Comparison of ENCODE assay signal across 31 cellular contexts in genomic region chr19:30605333-30605732, GRCh38.
DNase-seq lines count a peak whose midpoint lies in the region; ATAC-seq, FAIRE-seq and TF ChIP-seq lines count a peak whose summit lies in the region.
"Had no signal": no experiment of that assay in that cellular context is flagged by ENCODE, and none has a peak within 500 bp of the region (broad histone marks: within the 10 kb centered on the region; RNA-seq: fewer than 3 reads in every experiment).

No MANE protein-coding gene starts in this region.

- no peak overlapping the region for H3K4me2 ChIP-seq in A549
- H3K4me2 ChIP-seq: BLaER1; BLaER1 treated with 17β-estradiol and CSF1 and Interleukin-3, amounts not matched to agents 10 nM and 100 nM had no signal

- CTCF ChIA-PET in A549 (lab: Yijun Ruan, JAX) (interaction anchor here (1.4 to 2.5 kb wide), 2 partner anchors 61 to 64 kb away, joined by 4 to 13 read pairs; no protein-coding TSS in a partner anchor), HEK293 (lab: Yijun Ruan, JAX) (interaction anchor here (0.6 to 1.5 kb wide), 2 partner anchors 25 to 45 kb away, joined by 3 read pairs; no protein-coding TSS in a partner anchor)

- no peak for TF ChIP-seq RAD21 in A549 (conservative IDR thresholded peaks at IDR 0.05 in 1 of 2, IDR thresholded peaks at IDR 0.05 in 1 of 2)

- TF ChIP-seq POLR2A in A549 (IDR thresholded peaks at IDR 0.05; ENCODE audit: low read length): no peak
- no peak for TF ChIP-seq POLR2A in esophagus muscularis mucosa (IDR thresholded peaks at IDR 0.05; ENCODE audit: low read depth)

- peak; percentile 78 for FAIRE-seq in A549 (lab: Jason Lieb, UNC)
- FAIRE-seq: D721Med had no signal

- POLR2A ChIA-PET in A549 (lab: Yijun Ruan, JAX): no interaction called here
- POLR2A ChIA-PET in HEK293 (lab: Yijun Ruan, JAX): no interaction called here

- no peak overlapping the region for H3K27ac ChIP-seq in right atrium auricular region
- H3K27ac ChIP-seq in right cardiac atrium (ENCODE audit: low read length): no peak overlapping the region
- no peak overlapping the region for H3K27ac ChIP-seq in A549
- no peak overlapping the region for H3K27ac ChIP-seq in HEK293 (ENCODE audit: extremely low read depth, low read depth, low read length)
- no peak overlapping the region for H3K27ac ChIP-seq in esophagus muscularis mucosa (replicated peaks in 1 of 4)
- H3K27ac ChIP-seq in aorta (ENCODE audit: low read depth in 1 of 2, low read length in 2 of 2): no peak overlapping the region
- H3K27ac ChIP-seq: 22Rv1; BLaER1; BLaER1 treated with 17β-estradiol and CSF1 and Interleukin-3, amounts not matched to agents 10 nM and 100 nM; C4-2B had no signal

- H3K36me3 ChIP-seq in right atrium auricular region: no peaks in the 10 kb centered on the region
- H3K36me3 ChIP-seq in HEK293 (ENCODE audit: control insufficient read depth in 2 of 2, insufficient read depth in 1 of 2, low read length in 2 of 2): no peaks in the 10 kb centered on the region; a peak in 1 of 3 replicates
- H3K36me3 ChIP-seq in esophagus muscularis mucosa: no peaks in the 10 kb centered on the region
- H3K36me3 ChIP-seq in aorta (ENCODE audit: control insufficient read depth in 1 of 2, insufficient read depth in 2 of 2, low read length in 1 of 2): no peaks in the 10 kb centered on the region
- H3K36me3 ChIP-seq: BE2C; BLaER1; BLaER1 treated with 17β-estradiol and CSF1 and Interleukin-3, amounts not matched to agents 10 nM and 100 nM had no signal

- DNase-seq in right atrium auricular region (ENCODE audit: low spot score) (peak; percentile 13), right cardiac atrium (no peak), A549 (ENCODE audit: low read depth in 1 of 2, low spot score in 1 of 2) (no peak), esophagus muscularis mucosa (ENCODE audit: extremely low spot score) (peak; percentile 4), aorta (no peak), DMS 273 treated with DMSO at 0.1 percent for 48 hours (lab: John Stamatoyannopoulos, UW) (no peak)
- DNase-seq: 8988T; ACHN; AML-193; BE2C; Caco-2; Calu3; CD4-positive, alpha-beta memory T cell; CD4-positive, alpha-beta T cell; CD4-positive, CD25-positive, alpha-beta regulatory T cell; CD8-positive, alpha-beta memory T cell; CD8-positive, alpha-beta T cell; COR-L47; DMS153; DMS53; DMS79; DMS79 treated with DMSO at 0.1 percent for 48 hours; DND-41; EL had no signal

- H3K9me3 ChIP-seq in right atrium auricular region (no peaks in the 10 kb centered on the region), right cardiac atrium (ENCODE audit: control insufficient read depth, low read length) (no peaks in the 10 kb centered on the region), A549 (no peaks in the 10 kb centered on the region), HEK293 (ENCODE audit: control insufficient read depth, insufficient read depth, low read depth, low read length) (no peaks in the 10 kb centered on the region; the same call in 1 of the 2 replicates), esophagus muscularis mucosa (no peaks in the 10 kb centered on the region), aorta (ENCODE audit: control insufficient read depth, low read length) (no peaks in the 10 kb centered on the region)
- H3K9me3 ChIP-seq: BE2C; BLaER1; BLaER1 treated with 17β-estradiol and CSF1 and Interleukin-3, amounts not matched to agents 10 nM and 100 nM; Caco-2 had no signal

- no peak for TF ChIP-seq CTCF in right atrium auricular region (IDR thresholded peaks at IDR 0.05)
- TF ChIP-seq CTCF in A549 (IDR thresholded peaks at IDR 0.05): no peak
- TF ChIP-seq CTCF in HEK293 (tag by site-specific recombination; IDR thresholded peaks at IDR 0.05): no peak
- TF ChIP-seq CTCF in esophagus muscularis mucosa (IDR thresholded peaks at IDR 0.05): no peak

- H3K27me3 ChIP-seq in right atrium auricular region (no peaks in the 10 kb centered on the region), right cardiac atrium (ENCODE audit: control insufficient read depth, insufficient read depth) (no peaks in the 10 kb centered on the region), esophagus muscularis mucosa (peaks cover 0 to 14% (median 0%) of the 10 kb centered on the region in 4 donors), aorta (ENCODE audit: control insufficient read depth in 1 of 2, insufficient read depth in 2 of 2, low read length in 1 of 2) (no peaks in the 10 kb centered on the region)
- H3K27me3 ChIP-seq: BE2C; BLaER1; BLaER1 treated with 17β-estradiol and CSF1 and Interleukin-3, amounts not matched to agents 10 nM and 100 nM had no signal

- no peak overlapping the region for H3K4me3 ChIP-seq in right atrium auricular region
- H3K4me3 ChIP-seq in right cardiac atrium (ENCODE audit: low read length): no peak overlapping the region
- H3K4me3 ChIP-seq in A549: no peak overlapping the region
- H3K4me3 ChIP-seq in HEK293 (ENCODE audit: low read depth, low read length): no peak overlapping the region
- H3K4me3 ChIP-seq in esophagus muscularis mucosa: no peak overlapping the region
- no peak overlapping the region for H3K4me3 ChIP-seq in aorta (ENCODE audit: low read length in 2 of 2)
- H3K4me3 ChIP-seq: BLaER1; BLaER1 treated with 17β-estradiol and CSF1 and Interleukin-3, amounts not matched to agents 10 nM and 100 nM had no signal

- TF ChIP-seq EP300 in A549 (IDR thresholded peaks at IDR 0.05) (no peak), esophagus muscularis mucosa (IDR thresholded peaks at IDR 0.05) (no peak)

- 89% methylated on average over 3 of the region's 3 CpGs for WGBS in right cardiac atrium
- WGBS in A549 (ENCODE audit: missing lambda C conversion rate): 20% methylated on average over 3 of the region's 3 CpGs
- 90% methylated on average over 3 of the region's 3 CpGs for WGBS in esophagus muscularis mucosa
- WGBS in aorta, 2 donors: 83 to 88% methylated on average over 3 of the region's 3 CpGs

- intact Hi-C loops in right cardiac atrium (cut with DNase I): no loop called here
- intact Hi-C loops in esophagus muscularis mucosa (cut with DNase I): no loop called here
- intact Hi-C loops in aorta (cut with DNase I): no loop called here

- ATAC-seq in right cardiac atrium: no peak
- ATAC-seq in A549: no peak
- ATAC-seq in aorta (ENCODE audit: low FRiP score): no peak
- no peak for ATAC-seq in GM18861 (IDR thresholded peaks at IDR 0.05; ENCODE audit: unreplicated experiment)
- ATAC-seq: CD8-positive, alpha-beta T cell had no signal

- H3K4me1 ChIP-seq in right atrium auricular region (no peaks in the 10 kb centered on the region), right cardiac atrium (ENCODE audit: control insufficient read depth, insufficient read depth, low read length) (no peaks in the 10 kb centered on the region), A549 (no peaks in the 10 kb centered on the region), HEK293 (ENCODE audit: control insufficient read depth, insufficient read depth, low read length) (no peaks in the 10 kb centered on the region), esophagus muscularis mucosa (no peaks in the 10 kb centered on the region), aorta (ENCODE audit: control insufficient read depth in 1 of 2, insufficient read depth in 2 of 2, low read length in 2 of 2) (no peaks in the 10 kb centered on the region)
- H3K4me1 ChIP-seq: BE2C; BLaER1; BLaER1 treated with 17β-estradiol and CSF1 and Interleukin-3, amounts not matched to agents 10 nM and 100 nM; Caco-2 had no signal

TF ChIP-seq in A549, 52 proteins besides CTCF, POLR2A, EP300 and RAD21 (continues in another document):
- TF ChIP-seq NPAS2 (CRISPR knock-in tag; IDR thresholded peaks at IDR 0.05; ENCODE audit: borderline replicate concordance) (no peak), MYC (IDR thresholded peaks at IDR 0.05; ENCODE audit: borderline replicate concordance, low read length) (no peak), EHMT2 (IDR thresholded peaks at IDR 0.05; ENCODE audit: low read depth) (no peak), CBX2 (IDR thresholded peaks at IDR 0.05; ENCODE audit: borderline replicate concordance, low read depth) (no peak)

TF ChIP-seq in HEK293, 187 proteins besides CTCF, POLR2A, EP300 and RAD21:
- TF ChIP-seq KLF8 (tag by site-specific recombination; IDR thresholded peaks at IDR 0.05) (no peak), HIC1 (tag by site-specific recombination; IDR thresholded peaks at IDR 0.05) (no peak), ZNF133 (tag by site-specific recombination; IDR thresholded peaks at IDR 0.05) (no peak), HOXD13 (CRISPR knock-in tag; IDR thresholded peaks at IDR 0.05; ENCODE audit: borderline replicate concordance) (no peak), ZNF654 (tag by site-specific recombination; IDR thresholded peaks at IDR 0.05; ENCODE audit: low read depth) (no peak), ZNF514 (tag by site-specific recombination; IDR thresholded peaks at IDR 0.05) (no peak), ZNF629 (tag by site-specific recombination; IDR thresholded peaks at IDR 0.05) (no peak), ZNF146 (tag by site-specific recombination; IDR thresholded peaks at IDR 0.05) (peak; percentile 91)

Comparison
In these comparisons a context has a peak if more than half of its experiments do, and no peak if none do; other contexts are left out.
1. DNase-seq: peak in right atrium auricular region (single experiment) and esophagus muscularis mucosa (single experiment); none in right cardiac atrium (0 of 3), A549 (0 of 2), aorta (0 of 2) and DMS 273 treated with DMSO at 0.1 percent for 48 hours (single experiment).